Comparison of ENCODE assay signal across 19 cellular contexts in the genomic region with DNA sequence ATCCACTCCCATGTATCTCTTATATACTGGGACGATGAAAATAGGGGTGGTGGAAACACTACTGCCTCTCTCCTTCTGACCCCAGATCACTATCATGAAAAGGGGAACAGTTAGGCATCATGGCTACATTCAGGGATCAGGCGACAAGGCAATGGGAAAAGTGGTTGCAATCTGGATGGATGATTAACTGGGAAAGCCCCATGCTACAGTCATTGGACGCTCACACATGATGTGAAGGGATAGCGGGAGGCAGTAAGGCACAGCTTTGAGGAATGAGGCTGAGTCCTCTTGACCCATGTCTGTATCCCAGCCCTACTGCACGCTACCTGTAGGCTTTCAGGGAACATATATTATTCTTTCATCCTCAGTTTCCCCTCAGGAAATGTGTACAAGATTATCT. TPM values are rescaled to one million over a fixed set of nuclear protein-coding genes. Genes with fewer than 3 reads are reported as not detected.
DNase-seq lines count a peak whose midpoint lies in the region; ATAC-seq and TF ChIP-seq lines count a peak whose summit lies in the region.
"Had no signal": no experiment of that assay in that cellular context is flagged by ENCODE, and none has a peak within 500 bp of the region (broad histone marks: within the 10 kb centered on the region; RNA-seq: fewer than 3 reads in every experiment).

No MANE protein-coding gene starts in this region.

- H2BK5ac ChIP-seq in IMR-90 (ENCODE audit: low read depth, low read length, poor library complexity, severe bottlenecking): peak overlapping the region; percentile 18
- H2BK5ac ChIP-seq in mesendoderm (ENCODE audit: low read length): no peak overlapping the region

- peaks cover 5% of the 10 kb centered on the region for H3K4me1 ChIP-seq in IMR-90 (ENCODE audit: control insufficient read depth, insufficient read depth, low read length)
- H3K4me1 ChIP-seq in osteoblast (ENCODE audit: insufficient read depth, low read length): peaks cover 28% of the 10 kb centered on the region
- peaks cover 1% of the 10 kb centered on the region for H3K4me1 ChIP-seq in mesendoderm (ENCODE audit: control insufficient read depth, low read depth, low read length)

- peak overlapping the region in 1 of 2 donors; percentile 35 for H3K4me3 Mint-ChIP-seq in CD14-positive monocyte
- H3K4me3 Mint-ChIP-seq: activated naive CD4-positive, alpha-beta T cell treated with anti-CD3 and anti-CD28 coated beads for 36 hours; endodermal cell; immature natural killer cell; memory B cell; stimulated activated memory B cell treated with anti-CD40 and anti-IgM and Interleukin-4, amounts not matched to agents 10 μg/mL and 1 μg/mL and 100 μg/mL, for 72 hours; T-helper 2 cell treated with Interferon-gamma antibody and Interleukin-4, amounts not matched to agents 5 μg/mL and 100 μg/mL, for 36 hours had no signal

- H3K4me3 ChIP-seq in IMR-90 (ENCODE audit: insufficient read depth, low read depth, low read length): no peak overlapping the region
- no peak overlapping the region for H3K4me3 ChIP-seq in osteoblast (ENCODE audit: insufficient read depth, low read length)
- no peak overlapping the region for H3K4me3 ChIP-seq in mesendoderm (ENCODE audit: low read length)
- H3K4me3 ChIP-seq: gastroesophageal sphincter had no signal

- ATAC-seq in IMR-90 (ENCODE audit: low read depth) (no peak), GM19467 (IDR thresholded peaks at IDR 0.05; ENCODE audit: unreplicated experiment) (no peak), HG03457 (IDR thresholded peaks at IDR 0.05; ENCODE audit: unreplicated experiment) (no peak)
- ATAC-seq: gastroesophageal sphincter; stimulated activated memory B cell treated with anti-CD40 and anti-IgM and Interleukin-4, amounts not matched to agents 10 μg/mL and 1 μg/mL and 100 μg/mL, for 72 hours had no signal

- H3K27ac ChIP-seq in IMR-90 (ENCODE audit: insufficient read depth, low read length): no peak overlapping the region
- H3K27ac ChIP-seq in osteoblast (ENCODE audit: low read depth, low read length): peak overlapping the region; percentile 79
- H3K27ac ChIP-seq in mesendoderm (ENCODE audit: low read depth, low read length): no peak overlapping the region

- H2AFZ ChIP-seq in IMR-90 (replicated peaks; ENCODE audit: low read length, poor library complexity): no peak overlapping the region
- H2AFZ ChIP-seq in osteoblast (ENCODE audit: low read length): no peak overlapping the region

- H3K36me3 Mint-ChIP-seq in CD14-positive monocyte: peaks cover 36 to 62% of the 10 kb centered on the region in 2 donors
- H3K36me3 Mint-ChIP-seq: immature natural killer cell; memory B cell; stimulated activated memory B cell treated with anti-CD40 and anti-IgM and Interleukin-4, amounts not matched to agents 10 μg/mL and 1 μg/mL and 100 μg/mL, for 72 hours had no signal

- H3K14ac ChIP-seq in IMR-90 (replicated peaks; ENCODE audit: low read depth, low read length): peak overlapping the region; percentile 34; the same call in 1 of the 2 replicates

- dilution Hi-C loops in IMR-90 (cut with HindIII; ENCODE audit: low sequenced_read_pairs, unreplicated experiment): no loop called here

- POLR2A ChIA-PET in IMR-90 (lab: Charles Lee; ENCODE audit: unreplicated experiment): no interaction called here

- H3K9me3 ChIP-seq in IMR-90 (ENCODE audit: control insufficient read depth, insufficient read depth, low read length) (no peaks in the 10 kb centered on the region), osteoblast (ENCODE audit: low read depth, low read length) (no peaks in the 10 kb centered on the region)
- H3K9me3 ChIP-seq: gastroesophageal sphincter had no signal

- no peak overlapping the region for H3K9ac ChIP-seq in IMR-90 (ENCODE audit: low read depth, low read length)
- H3K9ac ChIP-seq in mesendoderm (ENCODE audit: low read length): no peak overlapping the region

- H2BK120ac ChIP-seq in IMR-90 (ENCODE audit: low read depth, low read length): no peak overlapping the region
- H2BK120ac ChIP-seq in mesendoderm (ENCODE audit: low read depth, low read length): no peak overlapping the region

- H3K9me3 Mint-ChIP-seq in CD14-positive monocyte: no peaks in the 10 kb centered on the region
- H3K9me3 Mint-ChIP-seq: activated naive CD4-positive, alpha-beta T cell treated with anti-CD3 and anti-CD28 coated beads for 36 hours; endodermal cell; HFFc6; memory B cell; stimulated activated memory B cell treated with anti-CD40 and anti-IgM and Interleukin-4, amounts not matched to agents 10 μg/mL and 1 μg/mL and 100 μg/mL, for 72 hours; T-helper 2 cell treated with Interferon-gamma antibody and Interleukin-4, amounts not matched to agents 5 μg/mL and 100 μg/mL, for 36 hours had no signal

- no peaks in the 10 kb centered on the region; the same call in 1 of the 2 replicates for H3K9me1 ChIP-seq in IMR-90 (ENCODE audit: insufficient read depth, low read length)

- H3K36me3 ChIP-seq in IMR-90 (ENCODE audit: control insufficient read depth, insufficient read depth, low read length): peaks cover 3% of the 10 kb centered on the region; the same call in 1 of the 2 replicates
- H3K36me3 ChIP-seq in osteoblast (ENCODE audit: insufficient read depth, low read length): no peaks in the 10 kb centered on the region
- no peaks in the 10 kb centered on the region for H3K36me3 ChIP-seq in mesendoderm (ENCODE audit: control insufficient read depth, insufficient read depth, low read length)
- H3K36me3 ChIP-seq: gastroesophageal sphincter had no signal

- peaks cover 82% of the 10 kb centered on the region for H3K4me1 Mint-ChIP-seq in CD14-positive monocyte
- H3K4me1 Mint-ChIP-seq: immature natural killer cell; memory B cell; stimulated activated memory B cell treated with anti-CD40 and anti-IgM and Interleukin-4, amounts not matched to agents 10 μg/mL and 1 μg/mL and 100 μg/mL, for 72 hours had no signal

- TF ChIP-seq CTCF in CD14-positive monocyte (IDR thresholded peaks at IDR 0.05): no peak
- TF ChIP-seq CTCF in IMR-90 (conservative IDR thresholded peaks at IDR 0.05; ENCODE audit: low read depth, low read length): no peak
- TF ChIP-seq CTCF in osteoblast (IDR thresholded peaks at IDR 0.05; ENCODE audit: extremely low read depth, low read depth, low read length): no peak

- H3K27me3 ChIP-seq in IMR-90 (ENCODE audit: control insufficient read depth, insufficient read depth, low read length) (no peaks in the 10 kb centered on the region), osteoblast (ENCODE audit: insufficient read depth, low read length) (no peaks in the 10 kb centered on the region), mesendoderm (ENCODE audit: insufficient read depth, low read length, poor library complexity) (no peaks in the 10 kb centered on the region)
- H3K27me3 ChIP-seq: gastroesophageal sphincter had no signal

- H3K23ac ChIP-seq in IMR-90 (ENCODE audit: low read depth, low read length): no peak overlapping the region
- no peak overlapping the region for H3K23ac ChIP-seq in mesendoderm (ENCODE audit: low read length)

- intact Hi-C loops in CD14-positive monocyte (cut with micrococcal nuclease) (loop anchor here in 1 of 2 donors (10.0 kb wide), 1 partner anchor 168 kb away; no protein-coding TSS in a partner anchor), IMR-90 (cut with micrococcal nuclease) (no loop called here)

- H3K27me3 Mint-ChIP-seq in CD14-positive monocyte (ENCODE audit: low read depth in 3 of 3): no peaks in the 10 kb centered on the region
- H3K27me3 Mint-ChIP-seq: stimulated activated memory B cell treated with anti-CD40 and anti-IgM and Interleukin-4, amounts not matched to agents 10 μg/mL and 1 μg/mL and 100 μg/mL, for 72 hours had no signal

- H3K79me1 ChIP-seq in IMR-90 (ENCODE audit: low read depth in 1 of 2, low read length in 2 of 2): no peaks in the 10 kb centered on the region
- H3K79me1 ChIP-seq in mesendoderm (ENCODE audit: low read length): no peaks in the 10 kb centered on the region

- no peak overlapping the region for H3K4me2 ChIP-seq in IMR-90 (ENCODE audit: low read depth, low read length)
- peak overlapping the region; percentile 63 for H3K4me2 ChIP-seq in osteoblast (ENCODE audit: insufficient read depth, low read length)
- no peak overlapping the region for H3K4me2 ChIP-seq in mesendoderm (ENCODE audit: low read length)

- H3K56ac ChIP-seq in IMR-90 (ENCODE audit: extremely low read depth, insufficient read depth, low read length) (no peak overlapping the region), mesendoderm (ENCODE audit: low read length) (no peak overlapping the region)

- no peak for TF ChIP-seq RAD21 in IMR-90 (IDR thresholded peaks at IDR 0.05; ENCODE audit: low read length)

- DNase-seq in CD14-positive monocyte (ENCODE audit: low spot score) (no peak), IMR-90 (peak; percentile 20), dermis blood vessel endothelial cell (peak; percentile 38), osteoblast (ENCODE audit: insufficient read length, low spot score, missing footprints) (no peak), mesendoderm (no peak), activated gamma-delta T cell treated with Interleukin-2 at 50 U/mL for 16 hours (no peak)
- DNase-seq: activated CD4-positive, alpha-beta T cell treated with anti-CD3 and anti-CD28 coated beads for 1 hour; activated naive CD4-positive, alpha-beta T cell treated with anti-CD3 and anti-CD28 coated beads for 36 hours; endodermal cell; HFFc6; immature natural killer cell; KG1; NCI-H1417 had no signal

- 0 out of 2 replicates have a peak overlapping the region, but pooled peaks have one; percentile 9 for H2BK20ac ChIP-seq in IMR-90 (ENCODE audit: low read depth, low read length)

- peak overlapping the region; percentile 63 to 93 (median 81) for H3K27ac Mint-ChIP-seq in CD14-positive monocyte
- H3K27ac Mint-ChIP-seq: activated naive CD4-positive, alpha-beta T cell treated with anti-CD3 and anti-CD28 coated beads for 36 hours; immature natural killer cell; memory B cell; stimulated activated memory B cell treated with anti-CD40 and anti-IgM and Interleukin-4, amounts not matched to agents 10 μg/mL and 1 μg/mL and 100 μg/mL, for 72 hours; T-helper 2 cell treated with Interferon-gamma antibody and Interleukin-4, amounts not matched to agents 5 μg/mL and 100 μg/mL, for 36 hours had no signal

- peak overlapping the region; percentile 41; the same call in 1 of the 2 replicates for H3K18ac ChIP-seq in IMR-90 (ENCODE audit: low read depth, low read length)
- no peak overlapping the region for H3K18ac ChIP-seq in mesendoderm (ENCODE audit: low read length)

- no peak overlapping the region; the same call in 1 of the 2 replicates for H4K91ac ChIP-seq in IMR-90 (ENCODE audit: insufficient read depth, low read depth, low read length)

- H4K20me1 ChIP-seq in IMR-90 (ENCODE audit: insufficient read depth, low read length) (no peaks in the 10 kb centered on the region), osteoblast (ENCODE audit: insufficient read depth, low read length) (no peaks in the 10 kb centered on the region)

- no CpG with 5 or more reads among the region's 5 CpGs for WGBS in IMR-90 (ENCODE audit: extremely low coverage in 2 of 2, insufficient read length in 1 of 2), 2 experiments
- WGBS in mesendoderm (ENCODE audit: extremely low coverage, insufficient coverage, low lambda C conversion rate): no CpG with 5 or more reads among the region's 5 CpGs

- H3K4ac ChIP-seq in IMR-90 (ENCODE audit: low read depth, low read length): 0 out of 2 replicates have a peak overlapping the region, but pooled peaks have one; percentile 2
- no peak overlapping the region for H3K4ac ChIP-seq in mesendoderm (ENCODE audit: low read depth, low read length)

- no peak overlapping the region for H2AK5ac ChIP-seq in IMR-90 (ENCODE audit: low read depth, low read length)
- no peak overlapping the region for H2AK5ac ChIP-seq in mesendoderm (ENCODE audit: low read length)

- H3K79me2 ChIP-seq in osteoblast (ENCODE audit: insufficient read depth, low read length) (peaks cover 17% of the 10 kb centered on the region), mesendoderm (ENCODE audit: control insufficient read depth, insufficient read depth, low read length) (no peaks in the 10 kb centered on the region)

- H2AK9ac ChIP-seq in IMR-90 (replicated peaks; ENCODE audit: low read depth, low read length, poor library complexity): no peak overlapping the region

- CTCF ChIA-PET in IMR-90 (lab: Yijun Ruan, JAX): interaction anchor here (0.8 kb wide), 1 partner anchor 9 kb away, joined by 3 read pairs; no protein-coding TSS in a partner anchor

- BruUV-seq in IMR-90 (replicated peaks; lab: Mats Ljungman, UMichigan): no TSS peak

- H4K8ac ChIP-seq in IMR-90 (ENCODE audit: low read depth in 2 of 2, low read length in 2 of 2): no peak overlapping the region
- H4K8ac ChIP-seq in mesendoderm (ENCODE audit: low read depth, low read length): no peak overlapping the region

- no peak overlapping the region for H2BK15ac ChIP-seq in IMR-90 (ENCODE audit: low read depth, low read length)
- no peak overlapping the region for H2BK15ac ChIP-seq in mesendoderm (replicated peaks; ENCODE audit: low read depth)

- in situ Hi-C loops in IMR-90 (cut with MboI; ENCODE audit: low sequenced_read_pairs): no loop called here

- no peak overlapping the region for H4K5ac ChIP-seq in IMR-90 (ENCODE audit: low read depth, low read length)
- no peak overlapping the region for H4K5ac ChIP-seq in mesendoderm (ENCODE audit: low read length)

- TF ChIP-seq POLR2A in IMR-90 (IDR thresholded peaks at IDR 0.05; ENCODE audit: low read depth, low read length): no peak

RNA-seq across cellular contexts. Expression of a gene that starts 10.2 kb away (rescaled TPM):
- polyA plus RNA-seq in CD14-positive monocyte: 100 to 1,000 TPM in 1 of 2 donors, 10 to 100 TPM in 1; 82.2 to 106 TPM
- 4.1 and 6.7 TPM in 2 replicates for total RNA-seq in IMR-90 (2012; rRNA removed)
- polyA plus RNA-seq in IMR-90 (2012; rRNA removed): 4.5 and 5.4 TPM in 2 replicates
- 1.9 and 4.6 TPM in 2 replicates for polyA plus RNA-seq in IMR-90 (2012; cell fraction: cytosol; rRNA removed)
- polyA plus RNA-seq in IMR-90 (2012; cell fraction: nucleus; rRNA removed; ENCODE audit: low replicate concordance): 2.3 and 5.6 TPM in 2 replicates
- total RNA-seq in dermis blood vessel endothelial cell: 205 and 257 TPM in 2 replicates
- total RNA-seq in osteoblast: 35.4 and 42.0 TPM in 2 replicates
- polyA plus RNA-seq in mesendoderm (2013, experiment 1 of 2): 0.06 TPM
- 0.03 TPM for polyA plus RNA-seq in mesendoderm (2013, experiment 2 of 2)
- total RNA-seq: activated naive CD4-positive, alpha-beta T cell treated with anti-CD3 and anti-CD28 coated beads for 36 hours had no signal

RNA-seq across cellular contexts. Expression of a gene that starts 47.6 kb away (rescaled TPM):
- polyA plus RNA-seq in CD14-positive monocyte (1 to 10 TPM; 1.0 to 1.5 TPM), IMR-90 (2012; rRNA removed) (0.39 and 0.58 TPM in 2 replicates)
- total RNA-seq in IMR-90 (2012; rRNA removed) (1.9 and 2.2 TPM in 2 replicates), dermis blood vessel endothelial cell (3.2 and 7.7 TPM in 2 replicates), osteoblast (6.8 and 8.0 TPM in 2 replicates)
- 0.09 and 0.39 TPM in 2 replicates for polyA plus RNA-seq in IMR-90 (2012; cell fraction: cytosol; rRNA removed)
- polyA plus RNA-seq in IMR-90 (2012; cell fraction: nucleus; rRNA removed; ENCODE audit: low replicate concordance): 0.04 and 0.68 TPM in 2 replicates
- 1.7 TPM for polyA plus RNA-seq in mesendoderm (2013, experiment 1 of 2)
- 1.6 TPM for polyA plus RNA-seq in mesendoderm (2013, experiment 2 of 2)

Comparison
In these comparisons a context has a peak if more than half of its experiments do, and no peak if none do; other contexts are left out.
1. DNase-seq: peak in IMR-90 (single experiment) and dermis blood vessel endothelial cell (single experiment); none in CD14-positive monocyte (single experiment), osteoblast (single experiment), mesendoderm (single experiment) and activated gamma-delta T cell treated with Interleukin-2 at 50 U/mL for 16 hours (single experiment).